1 cellular context compared by ENCODE assay signal in genomic region chr1:22826630-22827580, GRCh38.
TF ChIP-seq lines count a peak whose summit lies in the region.

No MANE protein-coding gene starts in this region.

TF ChIP-seq in K562, 482 proteins besides CTCF, POLR2A, EP300 and RAD21 (continued from another document):
- TF ChIP-seq ZFP91 (CRISPR knock-in tag; IDR thresholded peaks at IDR 0.05), result no peak
- no peak for TF ChIP-seq HMG20B (CRISPR knock-in tag; IDR thresholded peaks at IDR 0.05)
- TF ChIP-seq HES1 (IDR thresholded peaks at IDR 0.05; ENCODE audit: low read depth), result no peak
- no peak for TF ChIP-seq ZBTB34 (CRISPR knock-in tag; IDR thresholded peaks at IDR 0.05)
- TF ChIP-seq ZZZ3 (IDR thresholded peaks at IDR 0.05), result no peak
- TF ChIP-seq SMARCA4 (IDR thresholded peaks at IDR 0.05), result no peak
- TF ChIP-seq THRA (IDR thresholded peaks at IDR 0.05), result no peak
- no peak for TF ChIP-seq ETV1 (tag; conservative IDR thresholded peaks at IDR 0.05; ENCODE audit: low read depth)
- no peak for TF ChIP-seq ATF4 (CRISPR knock-in tag; IDR thresholded peaks at IDR 0.05)
